Comparison of ENCODE assay signal across 1 cellular context in genomic region chr12:64696065-64696741, GRCh38.
TF ChIP-seq lines count a peak whose summit lies in the region.

No MANE protein-coding gene starts in this region.

TF ChIP-seq in HepG2, 621 proteins besides CTCF, POLR2A, EP300 and RAD21 (continued from another document):
- TF ChIP-seq ZNF609 (CRISPR knock-in tag; IDR thresholded peaks at IDR 0.05; ENCODE audit: borderline replicate concordance) (no peak), ESRRA (CRISPR knock-in tag; IDR thresholded peaks at IDR 0.05; ENCODE audit: low read depth) (no peak), ZNF7 (CRISPR knock-in tag; IDR thresholded peaks at IDR 0.05) (no peak), PRDM10 (CRISPR knock-in tag; IDR thresholded peaks at IDR 0.05; ENCODE audit: low read depth) (no peak), REPIN1 (CRISPR knock-in tag; IDR thresholded peaks at IDR 0.05; ENCODE audit: borderline replicate concordance, low read depth) (no peak), NFIC (IDR thresholded peaks at IDR 0.05; ENCODE audit: low read length) (no peak), YEATS4 (CRISPR knock-in tag; IDR thresholded peaks at IDR 0.05; ENCODE audit: borderline replicate concordance) (no peak), HNF1A (IDR thresholded peaks at IDR 0.05; ENCODE audit: low read depth) (no peak), HNF1A (CRISPR knock-in tag; IDR thresholded peaks at IDR 0.05; ENCODE audit: borderline replicate concordance) (no peak), DNMT1 (CRISPR knock-in tag; IDR thresholded peaks at IDR 0.05) (no peak), GATAD2A (CRISPR knock-in tag; IDR thresholded peaks at IDR 0.05) (peak; percentile 36; the same call in 1 of the 2 replicates), SMARCE1 (IDR thresholded peaks at IDR 0.05; ENCODE audit: borderline replicate concordance) (no peak), RERE (CRISPR knock-in tag; IDR thresholded peaks at IDR 0.05; ENCODE audit: low read depth) (no peak), ZNF572 (CRISPR knock-in tag; IDR thresholded peaks at IDR 0.05) (no peak), ATAD3A (CRISPR knock-in tag; IDR thresholded peaks at IDR 0.05) (no peak), STAG1 (CRISPR knock-in tag; IDR thresholded peaks at IDR 0.05) (peak; percentile 67), SETDB1 (CRISPR knock-in tag; IDR thresholded peaks at IDR 0.05; ENCODE audit: borderline replicate concordance) (no peak), KLF6 (CRISPR knock-in tag; IDR thresholded peaks at IDR 0.05) (no peak), ZNF816 (CRISPR knock-in tag; IDR thresholded peaks at IDR 0.05; ENCODE audit: borderline replicate concordance) (no peak), PHF8 (CRISPR knock-in tag; IDR thresholded peaks at IDR 0.05) (no peak), HNF4A (CRISPR knock-in tag; IDR thresholded peaks at IDR 0.05) (peak; percentile 19; the same call in 1 of the 2 replicates), PAXIP1 (CRISPR knock-in tag; conservative IDR thresholded peaks at IDR 0.05) (peak; percentile 49; the same call in 1 of the 2 replicates)
